2 cellular contexts compared by ENCODE assay signal in the genomic region with DNA sequence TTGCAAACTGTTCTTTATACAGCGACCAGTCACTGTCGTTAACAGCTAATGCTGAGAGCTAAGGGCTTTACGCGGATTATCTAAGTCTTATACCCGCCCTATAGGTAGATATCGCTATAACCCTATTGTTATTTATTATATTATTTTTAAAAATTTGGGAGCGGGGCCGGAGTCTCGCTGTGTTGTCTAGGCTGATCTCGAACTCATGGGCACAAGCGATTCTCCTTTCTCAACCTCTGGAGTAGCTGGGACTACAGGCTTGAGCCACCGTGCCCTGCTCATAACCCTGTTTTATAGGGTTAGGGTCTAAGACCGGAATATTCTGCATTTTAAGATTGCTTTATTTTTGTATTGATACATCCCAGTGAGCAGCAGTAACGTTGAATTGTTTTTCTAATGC.
A peak's percentile ranks its signal among the peaks of the same experiment; 100 is the strongest.
TF ChIP-seq lines count a peak whose summit lies in the region.

No MANE protein-coding gene starts in this region.

TF ChIP-seq in K562, 482 proteins besides CTCF, POLR2A, EP300 and RAD21 (continues in another document):
- no peak for TF ChIP-seq ZBTB49 (CRISPR knock-in tag; IDR thresholded peaks at IDR 0.05; ENCODE audit: borderline replicate concordance)
- no peak for TF ChIP-seq ZNF431 (CRISPR knock-in tag; IDR thresholded peaks at IDR 0.05)
- no peak for TF ChIP-seq SP1 (CRISPR knock-in tag; IDR thresholded peaks at IDR 0.05)
- TF ChIP-seq, protein P1, sequence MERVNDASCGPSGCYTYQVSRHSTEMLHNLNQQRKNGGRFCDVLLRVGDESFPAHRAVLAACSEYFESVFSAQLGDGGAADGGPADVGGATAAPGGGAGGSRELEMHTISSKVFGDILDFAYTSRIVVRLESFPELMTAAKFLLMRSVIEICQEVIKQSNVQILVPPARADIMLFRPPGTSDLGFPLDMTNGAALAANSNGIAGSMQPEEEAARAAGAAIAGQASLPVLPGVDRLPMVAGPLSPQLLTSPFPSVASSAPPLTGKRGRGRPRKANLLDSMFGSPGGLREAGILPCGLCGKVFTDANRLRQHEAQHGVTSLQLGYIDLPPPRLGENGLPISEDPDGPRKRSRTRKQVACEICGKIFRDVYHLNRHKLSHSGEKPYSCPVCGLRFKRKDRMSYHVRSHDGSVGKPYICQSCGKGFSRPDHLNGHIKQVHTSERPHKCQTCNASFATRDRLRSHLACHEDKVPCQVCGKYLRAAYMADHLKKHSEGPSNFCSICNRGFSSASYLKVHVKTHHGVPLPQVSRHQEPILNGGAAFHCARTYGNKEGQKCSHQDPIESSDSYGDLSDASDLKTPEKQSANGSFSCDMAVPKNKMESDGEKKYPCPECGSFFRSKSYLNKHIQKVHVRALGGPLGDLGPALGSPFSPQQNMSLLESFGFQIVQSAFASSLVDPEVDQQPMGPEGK (CRISPR knock-in tag; IDR thresholded peaks at IDR 0.05; ENCODE audit: borderline replicate concordance): no peak
- TF ChIP-seq, protein P2, sequence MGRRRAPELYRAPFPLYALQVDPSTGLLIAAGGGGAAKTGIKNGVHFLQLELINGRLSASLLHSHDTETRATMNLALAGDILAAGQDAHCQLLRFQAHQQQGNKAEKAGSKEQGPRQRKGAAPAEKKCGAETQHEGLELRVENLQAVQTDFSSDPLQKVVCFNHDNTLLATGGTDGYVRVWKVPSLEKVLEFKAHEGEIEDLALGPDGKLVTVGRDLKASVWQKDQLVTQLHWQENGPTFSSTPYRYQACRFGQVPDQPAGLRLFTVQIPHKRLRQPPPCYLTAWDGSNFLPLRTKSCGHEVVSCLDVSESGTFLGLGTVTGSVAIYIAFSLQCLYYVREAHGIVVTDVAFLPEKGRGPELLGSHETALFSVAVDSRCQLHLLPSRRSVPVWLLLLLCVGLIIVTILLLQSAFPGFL (CRISPR knock-in tag; IDR thresholded peaks at IDR 0.05): 0 out of 2 replicates have a peak, but pooled peaks have one; percentile 43
- 0 out of 6 replicates have a peak, but pooled peaks of 1 of the 3 experiments have one; percentile 10 for TF ChIP-seq ZBTB11 (CRISPR knock-in tag; IDR thresholded peaks at IDR 0.05)
- TF ChIP-seq GTF2E2 (tag; IDR thresholded peaks at IDR 0.05): 0 out of 2 replicates have a peak, but pooled peaks have one; percentile 50
- TF ChIP-seq POU5F1 (IDR thresholded peaks at IDR 0.05; ENCODE audit: borderline replicate concordance, low read depth, low read length, partially characterized antibody): no peak
- TF ChIP-seq ERF (CRISPR knock-in tag; IDR thresholded peaks at IDR 0.05): no peak

TF ChIP-seq in GM12891, 5 proteins besides CTCF, POLR2A, EP300 and RAD21:
- TF ChIP-seq SPI1 (IDR thresholded peaks at IDR 0.05; ENCODE audit: low read depth, low read length): no peak
- TF ChIP-seq POU2F2 (IDR thresholded peaks at IDR 0.05; ENCODE audit: low read depth, low read length): no peak
- no peak for TF ChIP-seq PAX5 (IDR thresholded peaks at IDR 0.05; ENCODE audit: insufficient read depth, low read length, severe bottlenecking)
